Comparison of ENCODE assay signal across 16 cellular contexts in the genomic region with DNA sequence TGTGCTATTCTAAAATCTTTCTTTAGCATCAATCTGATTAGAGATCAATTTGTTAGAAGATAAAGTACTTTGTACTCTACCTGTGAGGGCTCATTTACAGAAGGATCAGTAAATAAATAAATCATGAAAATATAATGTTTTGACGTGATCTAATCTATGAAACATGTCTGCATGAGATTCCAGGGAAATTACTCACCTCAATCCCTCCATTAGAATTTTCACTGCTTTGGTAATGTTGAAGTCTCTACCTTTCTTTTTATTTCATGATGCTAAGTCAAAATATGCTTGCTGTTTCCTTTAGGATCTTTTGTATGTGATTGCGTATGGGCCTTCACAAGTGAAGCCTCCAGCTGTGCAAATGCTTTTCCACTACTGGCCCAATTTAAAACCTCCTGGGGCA.
DNase-seq lines count a peak whose midpoint lies in the region; ATAC-seq and TF ChIP-seq lines count a peak whose summit lies in the region.
"Had no signal": no experiment of that assay in that cellular context is flagged by ENCODE, and none has a peak within 500 bp of the region (broad histone marks: within the 10 kb centered on the region; RNA-seq: fewer than 3 reads in every experiment).

No MANE protein-coding gene starts in this region.

- no peak overlapping the region for H3K27ac Mint-ChIP-seq in neural progenitor cell
- H3K27ac Mint-ChIP-seq: CD4-positive, CD25-positive, alpha-beta regulatory T cell had no signal

- no peak overlapping the region for H3K4me3 Mint-ChIP-seq in neural progenitor cell
- H3K4me3 Mint-ChIP-seq: CD4-positive, CD25-positive, alpha-beta regulatory T cell had no signal

- H2BK5ac ChIP-seq in mesendoderm (ENCODE audit: low read length) = no peak overlapping the region

- H3K36me3 ChIP-seq in RWPE2 (ENCODE audit: low read depth) (no peaks in the 10 kb centered on the region), mesendoderm (ENCODE audit: control insufficient read depth, insufficient read depth, low read length) (no peaks in the 10 kb centered on the region), neural progenitor cell (no peaks in the 10 kb centered on the region)
- H3K36me3 ChIP-seq: BLaER1 treated with 17β-estradiol and CSF1 and Interleukin-3, amounts not matched to agents 10 nM and 100 nM had no signal

- WGBS in mesendoderm (ENCODE audit: extremely low coverage, insufficient coverage, low lambda C conversion rate) = no CpG with 5 or more reads among the region's 2 CpGs

- no peaks in the 10 kb centered on the region for H3K36me3 Mint-ChIP-seq in neural progenitor cell
- H3K36me3 Mint-ChIP-seq: CD4-positive, CD25-positive, alpha-beta regulatory T cell had no signal

- H3K9me3 ChIP-seq in RWPE2 (ENCODE audit: severe bottlenecking) (no peaks in the 10 kb centered on the region), neural progenitor cell (ENCODE audit: low read depth) (no peaks in the 10 kb centered on the region)

- H3K9ac ChIP-seq in mesendoderm (ENCODE audit: low read length) (no peak overlapping the region), neural progenitor cell (no peak overlapping the region)
- H3K9ac ChIP-seq: BLaER1 treated with 17β-estradiol and CSF1 and Interleukin-3, amounts not matched to agents 10 nM and 100 nM had no signal

- peaks cover 2% of the 10 kb centered on the region for H3K27me3 Mint-ChIP-seq in neural progenitor cell (ENCODE audit: insufficient read depth, low read depth)

- no peak overlapping the region for H3K23ac ChIP-seq in mesendoderm (ENCODE audit: low read length)

- no peak overlapping the region for H4K5ac ChIP-seq in mesendoderm (ENCODE audit: low read length)

- H3K4me1 ChIP-seq in RWPE2 (ENCODE audit: insufficient read depth, poor library complexity, severe bottlenecking) = peaks cover 6% of the 10 kb centered on the region
- no peaks in the 10 kb centered on the region for H3K4me1 ChIP-seq in mesendoderm (ENCODE audit: control insufficient read depth, low read depth, low read length)
- no peaks in the 10 kb centered on the region for H3K4me1 ChIP-seq in neural progenitor cell

- no peaks in the 10 kb centered on the region for H3K79me1 ChIP-seq in mesendoderm (ENCODE audit: low read length)

- no peak overlapping the region for H2AFZ ChIP-seq in neural progenitor cell (replicated peaks)

- H3K27ac ChIP-seq in RWPE2 (ENCODE audit: poor library complexity, severe bottlenecking) = no peak overlapping the region
- H3K27ac ChIP-seq in mesendoderm (ENCODE audit: low read depth, low read length) = no peak overlapping the region
- H3K27ac ChIP-seq in neural progenitor cell = no peak overlapping the region
- H3K27ac ChIP-seq: BLaER1 treated with 17β-estradiol and CSF1 and Interleukin-3, amounts not matched to agents 10 nM and 100 nM; HL-60 had no signal

- no peak overlapping the region for H3K4me3 ChIP-seq in RWPE2 (ENCODE audit: severe bottlenecking)
- H3K4me3 ChIP-seq in mesendoderm (ENCODE audit: low read length) = no peak overlapping the region
- H3K4me3 ChIP-seq in neural progenitor cell = no peak overlapping the region
- H3K4me3 ChIP-seq: BLaER1 treated with 17β-estradiol and CSF1 and Interleukin-3, amounts not matched to agents 10 nM and 100 nM; GM12878 had no signal

- no peak for TF ChIP-seq CTCF in RWPE2 (IDR thresholded peaks at IDR 0.05; ENCODE audit: poor library complexity, severe bottlenecking)
- no peak for TF ChIP-seq CTCF in neural progenitor cell (IDR thresholded peaks at IDR 0.05)

- H2AK5ac ChIP-seq in mesendoderm (ENCODE audit: low read length) = no peak overlapping the region

- no peak overlapping the region for H2BK120ac ChIP-seq in mesendoderm (ENCODE audit: low read depth, low read length)

- no peak overlapping the region for H3K4ac ChIP-seq in mesendoderm (ENCODE audit: low read depth, low read length)

- no peaks in the 10 kb centered on the region for H3F3A ChIP-seq in neural progenitor cell (ENCODE audit: low read depth)

- no peak overlapping the region for H2BK15ac ChIP-seq in mesendoderm (replicated peaks; ENCODE audit: low read depth)

- no peak overlapping the region for H4K8ac ChIP-seq in mesendoderm (ENCODE audit: low read depth, low read length)

- no peaks in the 10 kb centered on the region for H4K20me1 ChIP-seq in neural progenitor cell (ENCODE audit: low read depth)
- H4K20me1 ChIP-seq: BLaER1 treated with 17β-estradiol and CSF1 and Interleukin-3, amounts not matched to agents 10 nM and 100 nM had no signal

- H3K4me2 ChIP-seq in mesendoderm (ENCODE audit: low read length) (no peak overlapping the region), neural progenitor cell (no peak overlapping the region)
- H3K4me2 ChIP-seq: BLaER1 treated with 17β-estradiol and CSF1 and Interleukin-3, amounts not matched to agents 10 nM and 100 nM had no signal

- H3K18ac ChIP-seq in mesendoderm (ENCODE audit: low read length) = no peak overlapping the region

- H3K27me3 ChIP-seq in RWPE2 (ENCODE audit: insufficient read depth, poor library complexity, severe bottlenecking) (no peaks in the 10 kb centered on the region), mesendoderm (ENCODE audit: insufficient read depth, low read length, poor library complexity) (no peaks in the 10 kb centered on the region), neural progenitor cell (no peaks in the 10 kb centered on the region)
- H3K27me3 ChIP-seq: BLaER1 treated with 17β-estradiol and CSF1 and Interleukin-3, amounts not matched to agents 10 nM and 100 nM had no signal

- H3K4me1 Mint-ChIP-seq in neural progenitor cell = no peaks in the 10 kb centered on the region
- H3K4me1 Mint-ChIP-seq: CD4-positive, CD25-positive, alpha-beta regulatory T cell had no signal

- no peaks in the 10 kb centered on the region for H3K9me3 Mint-ChIP-seq in neural progenitor cell

- peak; percentile 59 for ATAC-seq in RWPE2 (ENCODE audit: low read depth)
- no peak for ATAC-seq in HG02763 (IDR thresholded peaks at IDR 0.05; ENCODE audit: unreplicated experiment)
- ATAC-seq: GM12878, HCT116 had no signal

- H3K56ac ChIP-seq in mesendoderm (ENCODE audit: low read length) = no peak overlapping the region

- H3K79me2 ChIP-seq in mesendoderm (ENCODE audit: control insufficient read depth, insufficient read depth, low read length) = no peaks in the 10 kb centered on the region
- no peaks in the 10 kb centered on the region for H3K79me2 ChIP-seq in neural progenitor cell (ENCODE audit: low read depth)

- DNase-seq in ELR (ENCODE audit: low read depth) = peak; percentile 26
- no peak for DNase-seq in RWPE2 (ENCODE audit: low spot score)
- DNase-seq in iris pigment epithelial cell (ENCODE audit: low read depth) = peak; percentile 6
- DNase-seq in mesendoderm = peak; percentile 29
- DNase-seq in neural progenitor cell (ENCODE audit: low spot score) = no peak
- no peak for DNase-seq in medulla oblongata (ENCODE audit: extremely low spot score)
- no peak for DNase-seq in HT-29 (ENCODE audit: low spot score)
- DNase-seq: 8988T; CD4-positive, CD25-positive, alpha-beta regulatory T cell; DMS53; IMR-90 had no signal

Comparison
In these comparisons a context has a peak if more than half of its experiments do, and no peak if none do; other contexts are left out.
1. DNase-seq: peak in ELR (single experiment), iris pigment epithelial cell (single experiment) and mesendoderm (single experiment); none in RWPE2 (single experiment), neural progenitor cell (single experiment), medulla oblongata (single experiment) and HT-29 (single experiment).